Comparison of ENCODE assay signal across 7 cellular contexts in genomic region chrX:111098874-111099273, GRCh38. TPM values are rescaled to one million over a fixed set of nuclear protein-coding genes. Genes with fewer than 3 reads are reported as not detected.
DNase-seq lines count a peak whose midpoint lies in the region; FAIRE-seq and TF ChIP-seq lines count a peak whose summit lies in the region.

No MANE protein-coding gene starts in this region.

- in situ Hi-C loops in HAP-1 (cut with MboI; ENCODE audit: low sequenced_read_pairs) = loop anchor here (10.0 kb wide), 1 partner anchor 104 kb away; no protein-coding TSS in a partner anchor

- H3K4me1 ChIP-seq in HAP-1 (peaks cover 14% of the 10 kb centered on the region), vagina (peaks cover 6% of the 10 kb centered on the region)

- TF ChIP-seq POLR2A in GM12892 (IDR thresholded peaks at IDR 0.05; ENCODE audit: low read depth, low read length) (no peak), erythroblast (IDR thresholded peaks at IDR 0.05; ENCODE audit: low read length) (no peak), vagina (IDR thresholded peaks at IDR 0.05) (no peak)

- H3K27me3 ChIP-seq in HAP-1 (ENCODE audit: low read depth) (no peaks in the 10 kb centered on the region), vagina (no peaks in the 10 kb centered on the region)

- FAIRE-seq in GM12892 (lab: Jason Lieb, UNC) = peak; percentile 89

- intact Hi-C loops in vagina (cut with DNase I) = no loop called here

- H3K27ac ChIP-seq in vagina = no peak overlapping the region

- DNase-seq in GM12892 (ENCODE audit: insufficient read length) (peak; percentile 50), HAP-1 (ENCODE audit: low spot score in 2 of 2) (peak; percentile 60 to 90), NCI-H1694 (lab: John Stamatoyannopoulos, UW) (peak; percentile 7), erythroblast (lab: John Stamatoyannopoulos, UW) (peak; percentile 33 to 63), nucleus accumbens (lab: John Stamatoyannopoulos, UW) (peak in 29 of 56 donors; percentile 2 to 60 (median 11)), vagina (ENCODE audit: extremely low spot score in 2 of 2) (no peak)
- DNase-seq in activated CD8-positive, alpha-beta memory T cell treated with anti-CD3 and anti-CD28 coated beads, Interleukin-2, amount 50 U/mL, for 1 hour (ENCODE audit: extremely low read depth) = peak; percentile 11

- H3K4me3 ChIP-seq in HAP-1 = no peak overlapping the region
- no peak overlapping the region for H3K4me3 ChIP-seq in vagina

- H3K36me3 ChIP-seq in HAP-1 (replicated peaks) = peaks cover 15% of the 10 kb centered on the region
- no peaks in the 10 kb centered on the region for H3K36me3 ChIP-seq in vagina

- no peaks in the 10 kb centered on the region for H3K9me3 ChIP-seq in HAP-1
- no peaks in the 10 kb centered on the region for H3K9me3 ChIP-seq in vagina

- peak in 2 of 3 experiments; percentile 26 to 46 for TF ChIP-seq CTCF in vagina (IDR thresholded peaks at IDR 0.05)

RNA-seq across cellular contexts. Expression of gene PAK3, which starts 2.9 kb away (rescaled TPM):
- not detected for polyA plus RNA-seq in GM12892 (2012; ENCODE audit: missing spikeins)
- total RNA-seq in vagina = 2.9 TPM

Comparison
In these comparisons a context has a peak if more than half of its experiments do, and no peak if none do; other contexts are left out.
1. DNase-seq: peak in GM12892 (single experiment), HAP-1 (2 of 2), NCI-H1694 (single experiment), activated CD8-positive, alpha-beta memory T cell treated with anti-CD3 and anti-CD28 coated beads, Interleukin-2, amount 50 U/mL, for 1 hour (single experiment), erythroblast (2 of 2) and nucleus accumbens (29 of 56); none in vagina (0 of 2).